In genomic region chr3:23945653-23945902, GRCh38 we compare ENCODE assay signal across 8 cellular contexts. TPM values are rescaled to one million over a fixed set of nuclear protein-coding genes. Genes with fewer than 3 reads are reported as not detected.
DNase-seq lines count a peak whose midpoint lies in the region; ATAC-seq and TF ChIP-seq lines count a peak whose summit lies in the region.

No MANE protein-coding gene starts in this region.

- H3K9ac ChIP-seq in GM23248 (peak overlapping the region; percentile 91), smooth muscle cell (ENCODE audit: low read depth) (peak overlapping the region; percentile 89)

- H3K27me3 ChIP-seq in GM23248 (replicated peaks; ENCODE audit: insufficient read depth) (no peaks in the 10 kb centered on the region), iPS DF 6.9 (ENCODE audit: control insufficient read depth, insufficient read depth, low read length) (no peaks in the 10 kb centered on the region), smooth muscle cell (ENCODE audit: low read depth) (no peaks in the 10 kb centered on the region)

- 0 to 2% methylated on average over 3 to 23 of the region's 38 CpGs for WGBS in GM23248 (ENCODE audit: low coverage in 1 of 2, low lambda C conversion rate in 2 of 2, missing lambda C conversion rate in 2 of 2), 2 experiments
- WGBS in iPS DF 6.9 (ENCODE audit: insufficient coverage, insufficient read length), result no CpG with 5 or more reads among the region's 38 CpGs
- WGBS in smooth muscle cell (ENCODE audit: low lambda C conversion rate), result 0% methylated on average over 1 of the region's 38 CpGs

- TF ChIP-seq CTCF in VCaP (conservative IDR thresholded peaks at IDR 0.05), result no peak
- no peak for TF ChIP-seq CTCF in smooth muscle cell (IDR thresholded peaks at IDR 0.05; ENCODE audit: borderline replicate concordance, insufficient read depth, poor library complexity, severe bottlenecking)

- H3K79me2 ChIP-seq in GM23248 (ENCODE audit: insufficient read depth) (peaks cover 34% of the 10 kb centered on the region), smooth muscle cell (ENCODE audit: low read depth) (peaks cover 37% of the 10 kb centered on the region)

- no peak for ATAC-seq in GM19324 (IDR thresholded peaks at IDR 0.05; ENCODE audit: low FRiP score, unreplicated experiment)

- H3K4me2 ChIP-seq in GM23248 (ENCODE audit: unreplicated experiment) (no peak overlapping the region), smooth muscle cell (peak overlapping the region; percentile 96)

- H3K4me3 ChIP-seq in GM23248, result peak overlapping the region; percentile 69
- peak overlapping the region; percentile 42 for H3K4me3 ChIP-seq in iPS DF 6.9 (ENCODE audit: low read length)
- H3K4me3 ChIP-seq in smooth muscle cell, result peak overlapping the region; percentile 77

- H3K4me1 ChIP-seq in GM23248 (ENCODE audit: insufficient read depth), result peaks cover 27% of the 10 kb centered on the region
- peaks cover 1% of the 10 kb centered on the region; the same call in 1 of the 2 replicates for H3K4me1 ChIP-seq in iPS DF 6.9 (ENCODE audit: control insufficient read depth, insufficient read depth, low read length)
- H3K4me1 ChIP-seq in smooth muscle cell (ENCODE audit: low read depth), result peaks cover 11% of the 10 kb centered on the region

- H2AFZ ChIP-seq in GM23248 (no peak overlapping the region), smooth muscle cell (ENCODE audit: low read depth) (no peak overlapping the region)

- intact Hi-C loops in head of caudate nucleus (cut with DNase I), result loop anchor here (1.0 kb wide), 1 partner anchor 28 kb away; the partner anchor contains the start of gene RPL15

- H4K20me1 ChIP-seq in GM23248 (ENCODE audit: insufficient read depth), result 0 out of 2 replicates have a peak, but pooled peaks cover 6% of the 10 kb centered on the region
- peaks cover 46% of the 10 kb centered on the region for H4K20me1 ChIP-seq in smooth muscle cell (ENCODE audit: low read depth)

- H3K36me3 ChIP-seq in GM23248 (ENCODE audit: low read depth) (no peaks in the 10 kb centered on the region), iPS DF 6.9 (ENCODE audit: control insufficient read depth, insufficient read depth, low read length) (no peaks in the 10 kb centered on the region), smooth muscle cell (ENCODE audit: low read depth) (no peaks in the 10 kb centered on the region)

- H3K9me3 ChIP-seq in GM23248 (ENCODE audit: low read depth) (no peaks in the 10 kb centered on the region), iPS DF 6.9 (ENCODE audit: control insufficient read depth, insufficient read depth, low read length) (no peaks in the 10 kb centered on the region), smooth muscle cell (replicated peaks; ENCODE audit: low read depth) (no peaks in the 10 kb centered on the region)

- DNase-seq in GM23248, result no peak
- DNase-seq in iPS DF 6.9 (ENCODE audit: low read depth, low spot score), result no peak
- no peak for DNase-seq in smooth muscle cell (lab: John Stamatoyannopoulos, UW; ENCODE audit: unreplicated experiment)
- DNase-seq in SKM-1 (lab: John Stamatoyannopoulos, UW; ENCODE audit: unreplicated experiment), result no peak
- no peak for DNase-seq in head of caudate nucleus
- DNase-seq in H4 (ENCODE audit: low spot score), result no peak

- peak overlapping the region; percentile 73 for H3K27ac ChIP-seq in GM23248
- H3K27ac ChIP-seq in VCaP, result peak overlapping the region; percentile 91
- H3K27ac ChIP-seq in iPS DF 6.9 (ENCODE audit: low read length), result no peak overlapping the region
- peak overlapping the region; percentile 86 for H3K27ac ChIP-seq in smooth muscle cell (ENCODE audit: low read depth)

- in situ Hi-C loops in GM23248 (cut with MboI), result no loop called here

- H3K9me2 ChIP-seq in GM23248 (ENCODE audit: insufficient read depth), result no peaks in the 10 kb centered on the region

- H3F3A ChIP-seq in GM23248 (ENCODE audit: insufficient read depth) (peaks cover 22% of the 10 kb centered on the region), smooth muscle cell (ENCODE audit: low read depth) (peaks cover 14% of the 10 kb centered on the region)

RNA-seq across cellular contexts. Expression of gene NR1D2, which starts 0.5 kb away (rescaled TPM):
- 10.6 and 13.0 TPM in 2 replicates for total RNA-seq in GM23248 (2014; rRNA removed; shearing (Covaris generic))
- polyA plus RNA-seq in GM23248 (2016; fragmentation: Nextera tagmentation; extraction: Ambion mirVana) (7.8 TPM in 2 replicates), smooth muscle cell (11.7 and 12.1 TPM in 2 replicates)
- total RNA-seq in smooth muscle cell, result 34.0 and 37.8 TPM in 2 replicates
- 17.7 and 20.2 TPM in 2 replicates for total RNA-seq in H4 (2014; rRNA removed; shearing (Covaris generic))

RNA-seq across cellular contexts. Expression of gene RPL15, which starts 28.6 kb away (rescaled TPM):
- total RNA-seq in GM23248 (2014; rRNA removed; shearing (Covaris generic)), result 1,523 and 2,236 TPM in 2 replicates
- 1,678 and 1,685 TPM in 2 replicates for polyA plus RNA-seq in GM23248 (2016; fragmentation: Nextera tagmentation; extraction: Ambion mirVana)
- total RNA-seq in smooth muscle cell, result 2,505 and 2,593 TPM in 2 replicates
- polyA plus RNA-seq in smooth muscle cell, result 1,471 and 1,491 TPM in 2 replicates
- total RNA-seq in H4 (2014; rRNA removed; shearing (Covaris generic)), result 2,293 and 2,465 TPM in 2 replicates

RNA-seq across cellular contexts. Expression of gene NKIRAS1, which starts 28.8 kb away (rescaled TPM):
- total RNA-seq in GM23248 (2014; rRNA removed; shearing (Covaris generic)), result 15.0 and 18.5 TPM in 2 replicates
- 17.2 and 18.9 TPM in 2 replicates for polyA plus RNA-seq in GM23248 (2016; fragmentation: Nextera tagmentation; extraction: Ambion mirVana)
- total RNA-seq in smooth muscle cell, result 15.5 and 17.1 TPM in 2 replicates
- polyA plus RNA-seq in smooth muscle cell, result 14.9 and 15.3 TPM in 2 replicates
- total RNA-seq in H4 (2014; rRNA removed; shearing (Covaris generic)), result 8.2 and 11.9 TPM in 2 replicates
